In genomic region chr14:20343092-20343854, GRCh38 we compare ENCODE assay signal across 8 cellular contexts. TPM values are rescaled to one million over a fixed set of nuclear protein-coding genes. Genes with fewer than 3 reads are reported as not detected.
DNase-seq lines count a peak whose midpoint lies in the region; ATAC-seq, FAIRE-seq and TF ChIP-seq lines count a peak whose summit lies in the region.

A gene with protein sequence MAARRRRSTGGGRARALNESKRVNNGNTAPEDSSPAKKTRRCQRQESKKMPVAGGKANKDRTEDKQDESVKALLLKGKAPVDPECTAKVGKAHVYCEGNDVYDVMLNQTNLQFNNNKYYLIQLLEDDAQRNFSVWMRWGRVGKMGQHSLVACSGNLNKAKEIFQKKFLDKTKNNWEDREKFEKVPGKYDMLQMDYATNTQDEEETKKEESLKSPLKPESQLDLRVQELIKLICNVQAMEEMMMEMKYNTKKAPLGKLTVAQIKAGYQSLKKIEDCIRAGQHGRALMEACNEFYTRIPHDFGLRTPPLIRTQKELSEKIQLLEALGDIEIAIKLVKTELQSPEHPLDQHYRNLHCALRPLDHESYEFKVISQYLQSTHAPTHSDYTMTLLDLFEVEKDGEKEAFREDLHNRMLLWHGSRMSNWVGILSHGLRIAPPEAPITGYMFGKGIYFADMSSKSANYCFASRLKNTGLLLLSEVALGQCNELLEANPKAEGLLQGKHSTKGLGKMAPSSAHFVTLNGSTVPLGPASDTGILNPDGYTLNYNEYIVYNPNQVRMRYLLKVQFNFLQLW (plus strand): TSS chr14:20343635. CDS start chr14:20343642, 7 bp downstream.

- CTCF ChIA-PET in Caco-2 (lab: Charles Lee): interaction anchor here (0.6 to 2.0 kb wide), 14 partner anchors 8 to 1367 kb away, joined by 3 to 10 read pairs (median 5); partner anchors contain the start of genes PIP4P1 and PNP
- CTCF ChIA-PET in activated CD8-positive, alpha-beta memory T cell treated with anti-CD3 and anti-CD28 coated beads, Interleukin-2, amount 10 ng/mL, durations not matched to agents 7 days and 5 days (lab: Charles Lee): interaction anchor here (0.6 to 7.3 kb wide), 17 partner anchors 9 to 340 kb away, joined by 3 to 67 read pairs (median 7); partner anchors contain the start of genes PIP4P1, PNP, RNASE4 and TEP1
- CTCF ChIA-PET in H1 (lab: Charles Lee; ENCODE audit: partially characterized antibody): interaction anchor here (0.6 to 1.7 kb wide), 11 partner anchors 9 to 339 kb away, joined by 3 to 4 read pairs (median 3); no protein-coding TSS in a partner anchor

- H3K36me3 ChIP-seq in Caco-2 (ENCODE audit: control insufficient read depth, insufficient read depth, low read length) (no peaks in the 10 kb centered on the region), NT2/D1 (ENCODE audit: insufficient read depth, insufficient read length, low read length) (peaks cover 32% of the 10 kb centered on the region), H1 (ENCODE audit: control insufficient read depth in 2 of 4, insufficient read depth in 4 of 4, low read length in 3 of 4) (peaks cover 7 to 22% (median 15%) of the 10 kb centered on the region in 4 experiments; a peak in 7 of 8 replicates), mesenchymal stem cell (ENCODE audit: control insufficient read depth in 1 of 2, insufficient read depth in 2 of 2, low read depth in 1 of 2, low read length in 2 of 2) (peaks cover 3 to 27% of the 10 kb centered on the region in 2 experiments)

- H3K27me3 ChIP-seq in Caco-2 (replicated peaks; ENCODE audit: control insufficient read depth, insufficient read depth, low read length) (no peaks in the 10 kb centered on the region), NT2/D1 (ENCODE audit: insufficient read depth, insufficient read length) (no peaks in the 10 kb centered on the region), H1 (replicated peaks in 1 of 4; ENCODE audit: control insufficient read depth in 3 of 4, extremely low read depth in 1 of 4, insufficient read depth in 3 of 4, low read length in 3 of 4) (no peaks in the 10 kb centered on the region), mesenchymal stem cell (ENCODE audit: control insufficient read depth in 1 of 2, insufficient read depth in 1 of 2, low read length in 2 of 2) (no peaks in the 10 kb centered on the region)

- H3K4me1 ChIP-seq in Caco-2 (no peaks in the 10 kb centered on the region), NT2/D1 (ENCODE audit: insufficient read depth, insufficient read length) (no peaks in the 10 kb centered on the region), H1 (replicated peaks in 1 of 4; ENCODE audit: control insufficient read depth in 3 of 4, insufficient read depth in 4 of 4, low read length in 3 of 4) (no peaks in the 10 kb centered on the region; a peak in 1 of 7 replicates), mesenchymal stem cell (ENCODE audit: control insufficient read depth, insufficient read depth, low read depth, low read length) (no peaks in the 10 kb centered on the region)

- H2BK12ac ChIP-seq in H1 (ENCODE audit: low read depth, low read length): no peak within 1 kb of the TSS
- no peak within 1 kb of the TSS for H2BK12ac ChIP-seq in mesenchymal stem cell (ENCODE audit: low read length in 2 of 2)

- H2BK5ac ChIP-seq in H1 (ENCODE audit: low read depth, low read length) (peak within 1 kb of the TSS; percentile 89), mesenchymal stem cell (ENCODE audit: low read depth, low read length, poor library complexity, severe bottlenecking) (no peak within 1 kb of the TSS)

- TF ChIP-seq EP300 in H1 (IDR thresholded peaks at IDR 0.05; ENCODE audit: borderline replicate concordance in 1 of 2, low read depth in 2 of 2, low read length in 2 of 2): no peak; a peak in 1 of 3 replicates

- TF ChIP-seq CTCF in Caco-2 (IDR thresholded peaks at IDR 0.05; ENCODE audit: insufficient read depth in 1 of 2, low read depth in 1 of 2, low read length in 1 of 2, severe bottlenecking in 1 of 2, unreplicated experiment in 1 of 2) (no peak), H1 (IDR thresholded peaks at IDR 0.05; ENCODE audit: control extremely low read depth in 1 of 3, insufficient read depth in 1 of 3, low read depth in 1 of 3, low read length in 3 of 3) (no peak)

- H2BK120ac ChIP-seq in H1 (replicated peaks; ENCODE audit: low read depth, low read length): no peak within 1 kb of the TSS
- H2BK120ac ChIP-seq in mesenchymal stem cell (ENCODE audit: low read depth, low read length): no peak within 1 kb of the TSS

- H3K9ac ChIP-seq in NT2/D1 (ENCODE audit: insufficient read length, low read depth): peak within 1 kb of the TSS; percentile 90
- H3K9ac ChIP-seq in H1 (replicated peaks in 1 of 4; ENCODE audit: extremely low read depth in 1 of 4, low read depth in 3 of 4, low read length in 3 of 4): peak within 1 kb of the TSS; percentile 77 to 87 (median 80)
- peak within 1 kb of the TSS; percentile 98 for H3K9ac ChIP-seq in mesenchymal stem cell (ENCODE audit: low read length)

- H3K79me1 ChIP-seq in H1 (ENCODE audit: low read depth, low read length): no peaks in the 10 kb centered on the region
- H3K79me1 ChIP-seq in mesenchymal stem cell (replicated peaks; ENCODE audit: low read length, poor library complexity, severe bottlenecking): peaks cover 8% of the 10 kb centered on the region

- H3K23me2 ChIP-seq in H1 (ENCODE audit: low read depth, low read length): peaks cover 2% of the 10 kb centered on the region; the same call in 1 of the 2 replicates

- H4K91ac ChIP-seq in H1 (replicated peaks; ENCODE audit: insufficient read length, low read length) (no peak within 1 kb of the TSS), mesenchymal stem cell (ENCODE audit: low read length) (no peak within 1 kb of the TSS)

- H3K27ac ChIP-seq in H1 (ENCODE audit: low read depth, low read length): peak within 1 kb of the TSS; percentile 83
- peak within 1 kb of the TSS; percentile 92 for H3K27ac ChIP-seq in mesenchymal stem cell (ENCODE audit: low read length, poor library complexity, severe bottlenecking)

- no peaks in the 10 kb centered on the region for H4K20me1 ChIP-seq in H1 (replicated peaks in 1 of 2; ENCODE audit: control insufficient read depth in 1 of 2, insufficient read depth in 2 of 2, low read length in 2 of 2)

- no peak within 1 kb of the TSS for H2AK5ac ChIP-seq in H1 (ENCODE audit: low read depth, low read length)
- H2AK5ac ChIP-seq in mesenchymal stem cell (ENCODE audit: low read length, severe bottlenecking): no peak within 1 kb of the TSS

- H3K4me3 ChIP-seq in Caco-2 (ENCODE audit: low read depth, low read length): peak within 1 kb of the TSS; percentile 78
- peak within 1 kb of the TSS; percentile 65 for H3K4me3 ChIP-seq in NT2/D1 (ENCODE audit: insufficient read length, low read depth)
- peak within 1 kb of the TSS; percentile 86 to 97 (median 88) for H3K4me3 ChIP-seq in H1 (ENCODE audit: extremely low read depth in 1 of 4, insufficient read depth in 2 of 4, low read depth in 3 of 4, low read length in 4 of 4)
- peak within 1 kb of the TSS; percentile 70 to 94 for H3K4me3 ChIP-seq in mesenchymal stem cell (ENCODE audit: insufficient read depth in 1 of 2, low read depth in 1 of 2, low read length in 2 of 2)

- DNase-seq in Caco-2 (peak; percentile 99 to 100), HUDEP-2 (lab: John Stamatoyannopoulos, UW; ENCODE audit: unreplicated experiment in 76 of 76) (peak; percentile 14 to 100 (median 98)), NT2/D1 (ENCODE audit: low read depth, low spot score) (peak; percentile 97), H1 (ENCODE audit: low read depth in 1 of 2, low spot score in 2 of 2) (peak; percentile 98 to 100), mesenchymal stem cell (peak; percentile 100)
- DNase-seq in activated CD8-positive, alpha-beta memory T cell treated with anti-CD3 and anti-CD28 coated beads, Interleukin-2, amount 10 ng/mL, durations not matched to agents 7 days and 5 days: peak; percentile 98
- DNase-seq in stimulated activated CD8-positive, alpha-beta memory T cell treated with anti-CD3 and anti-CD28 coated beads, Interleukin-12 subunit alpha, Interleukin-12 subunit beta, amount 100 ng/mL, for 4 hours (ENCODE audit: low read depth): peak; percentile 83

- ATAC-seq in GM21381 (IDR thresholded peaks at IDR 0.05; ENCODE audit: unreplicated experiment): peak; percentile 95
- peak; percentile 93 for ATAC-seq in activated CD8-positive, alpha-beta memory T cell treated with anti-CD3 and anti-CD28 coated beads, Interleukin-2, amount 10 ng/mL, durations not matched to agents 7 days and 5 days

- 2% methylated on average over 45 of the region's 50 CpGs; no CpG with 5 or more reads in 1 of the 2 experiments for WGBS in H1 (ENCODE audit: extremely low coverage in 1 of 2, insufficient coverage in 1 of 2, insufficient read length in 1 of 2, insufficient replicate concordance in 2 of 2, low coverage in 1 of 2, low lambda C conversion rate in 2 of 2, missing lambda C conversion rate in 1 of 2), 2 experiments
- under 1% methylated on average over 41 of the region's 50 CpGs for WGBS in mesenchymal stem cell

- H2BK20ac ChIP-seq in H1 (ENCODE audit: low read length): no peak within 1 kb of the TSS

- H3K14ac ChIP-seq in H1 (ENCODE audit: insufficient read length) (peak within 1 kb of the TSS; percentile 37), mesenchymal stem cell (ENCODE audit: low read length in 2 of 2) (no peak within 1 kb of the TSS)

- BruUV-seq in Caco-2 (replicated peaks; lab: Mats Ljungman, UMichigan): TSS peak; percentile 97

- FAIRE-seq in H1 (lab: Jason Lieb, UNC): peak; percentile 98

- peak within 1 kb of the TSS; percentile 62 to 71 for H3K4me2 ChIP-seq in H1 (ENCODE audit: insufficient read depth in 1 of 2, low read depth in 2 of 2, low read length in 2 of 2)
- H3K4me2 ChIP-seq in mesenchymal stem cell (ENCODE audit: low read length, poor library complexity, severe bottlenecking): peak within 1 kb of the TSS; percentile 63

- H3K4me3 Mint-ChIP-seq in Caco-2 (ENCODE audit: unreplicated experiment): peak within 1 kb of the TSS; percentile 92
- peak within 1 kb of the TSS; percentile 83 for H3K4me3 Mint-ChIP-seq in activated CD8-positive, alpha-beta memory T cell treated with anti-CD3 and anti-CD28 coated beads, Interleukin-2, amount 10 ng/mL, durations not matched to agents 7 days and 5 days

- no peak within 1 kb of the TSS for H3K23ac ChIP-seq in H1 (ENCODE audit: insufficient read length)
- H3K23ac ChIP-seq in mesenchymal stem cell (ENCODE audit: low read length in 2 of 2): no peak within 1 kb of the TSS

- peak within 1 kb of the TSS; percentile 28 for H4K5ac ChIP-seq in H1 (ENCODE audit: insufficient read length, low read depth, low read length)

- TF ChIP-seq POLR2A in H1 (IDR thresholded peaks at IDR 0.05; ENCODE audit: control extremely low read depth in 1 of 2, low read depth in 2 of 2, low read length in 2 of 2): peak; percentile 97 to 100

- H3K4ac ChIP-seq in H1 (replicated peaks; ENCODE audit: insufficient read length, low read depth, low read length) (no peak within 1 kb of the TSS), mesenchymal stem cell (ENCODE audit: low read depth in 1 of 2, low read length in 2 of 2) (no peak within 1 kb of the TSS)

- POLR2A ChIA-PET in Caco-2 (lab: Charles Lee) (interaction anchor here (0.6 to 3.0 kb wide), 16 partner anchors 9 to 1038 kb away, joined by 4 to 60 read pairs (median 8); partner anchors contain the start of genes APEX1, CCNB1IP1, OSGEP and PIP4P1), H1 (lab: Charles Lee; ENCODE audit: partially characterized antibody) (interaction anchor here (0.6 to 8.3 kb wide), 36 partner anchors 11 to 1136 kb away, joined by 3 to 215 read pairs (median 6); partner anchors contain the start of genes APEX1, CCNB1IP1, OSGEP and PIP4P1)

- H2BK15ac ChIP-seq in H1 (ENCODE audit: low read length): 0 out of 2 replicates have a peak within 1 kb of the TSS, but pooled peaks have one; percentile 22
- H2BK15ac ChIP-seq in mesenchymal stem cell (ENCODE audit: low read depth, poor library complexity, severe bottlenecking): no peak within 1 kb of the TSS

- H3K18ac ChIP-seq in H1 (ENCODE audit: extremely low read depth, low read length): peak within 1 kb of the TSS; percentile 80; the same call in 1 of the 2 replicates
- H3K18ac ChIP-seq in mesenchymal stem cell (ENCODE audit: low read depth in 1 of 2, low read length in 2 of 2): peak within 1 kb of the TSS; percentile 40 to 45

- H3K79me2 ChIP-seq in H1 (ENCODE audit: control insufficient read depth in 1 of 2, insufficient read depth in 2 of 2, low read length in 2 of 2): peaks cover 0 to 15% of the 10 kb centered on the region in 2 experiments; a peak in 2 of 4 replicates

- peaks cover 11% of the 10 kb centered on the region for H3K4me1 Mint-ChIP-seq in Caco-2 (ENCODE audit: low read depth, unreplicated experiment)
- H3K4me1 Mint-ChIP-seq in activated CD8-positive, alpha-beta memory T cell treated with anti-CD3 and anti-CD28 coated beads, Interleukin-2, amount 10 ng/mL, durations not matched to agents 7 days and 5 days: peaks cover 18% of the 10 kb centered on the region

- H4K8ac ChIP-seq in H1 (ENCODE audit: extremely low read depth, insufficient read depth, low read length) (no peak within 1 kb of the TSS), mesenchymal stem cell (ENCODE audit: low read length) (peak within 1 kb of the TSS; percentile 35)

- peak within 1 kb of the TSS; percentile 98 for H3K27ac Mint-ChIP-seq in Caco-2 (ENCODE audit: unreplicated experiment)
- peak within 1 kb of the TSS; percentile 86 for H3K27ac Mint-ChIP-seq in activated CD8-positive, alpha-beta memory T cell treated with anti-CD3 and anti-CD28 coated beads, Interleukin-2, amount 10 ng/mL, durations not matched to agents 7 days and 5 days

- no peaks in the 10 kb centered on the region for H3K27me3 Mint-ChIP-seq in Caco-2 (ENCODE audit: insufficient read depth, unreplicated experiment)
- H3K27me3 Mint-ChIP-seq in activated CD8-positive, alpha-beta memory T cell treated with anti-CD3 and anti-CD28 coated beads, Interleukin-2, amount 10 ng/mL, durations not matched to agents 7 days and 5 days: no peaks in the 10 kb centered on the region

- H2AFZ ChIP-seq in H1 (ENCODE audit: low read length): peak within 1 kb of the TSS; percentile 47
- no peak within 1 kb of the TSS for H2AFZ ChIP-seq in mesenchymal stem cell (ENCODE audit: low read depth, low read length)

- H3K9me3 Mint-ChIP-seq in Caco-2 (ENCODE audit: unreplicated experiment): no peaks in the 10 kb centered on the region
- no peaks in the 10 kb centered on the region for H3K9me3 Mint-ChIP-seq in activated CD8-positive, alpha-beta memory T cell treated with anti-CD3 and anti-CD28 coated beads, Interleukin-2, amount 10 ng/mL, durations not matched to agents 7 days and 5 days (ENCODE audit: low read depth)

- no peaks in the 10 kb centered on the region for H3K9me3 ChIP-seq in Caco-2
- no peaks in the 10 kb centered on the region for H3K9me3 ChIP-seq in NT2/D1 (ENCODE audit: insufficient read depth, low read length)
- no peaks in the 10 kb centered on the region for H3K9me3 ChIP-seq in H1 (ENCODE audit: insufficient read depth in 2 of 2, low read depth in 1 of 2, low read length in 1 of 2)
- H3K9me3 ChIP-seq in mesenchymal stem cell (ENCODE audit: control insufficient read depth, low read length): no peaks in the 10 kb centered on the region

- intact Hi-C loops in Caco-2 (cut with micrococcal nuclease; ENCODE audit: unreplicated experiment): loop anchor here (1.0 to 2.0 kb wide), 7 partner anchors 10 to 340 kb away; partner anchors contain the start of genes APEX1 and CCNB1IP1

- H3K36me3 Mint-ChIP-seq in Caco-2 (ENCODE audit: insufficient read depth, unreplicated experiment): peaks cover 50% of the 10 kb centered on the region
- peaks cover 20% of the 10 kb centered on the region for H3K36me3 Mint-ChIP-seq in activated CD8-positive, alpha-beta memory T cell treated with anti-CD3 and anti-CD28 coated beads, Interleukin-2, amount 10 ng/mL, durations not matched to agents 7 days and 5 days

- 0 out of 4 replicates have a peak, but pooled peaks of 1 of the 2 experiments have one; percentile 0 for TF ChIP-seq RAD21 in H1 (IDR thresholded peaks at IDR 0.05 in 1 of 2, conservative IDR thresholded peaks at IDR 0.05 in 1 of 2; ENCODE audit: low read depth in 2 of 2, low read length in 2 of 2)

- H3K56ac ChIP-seq in H1 (replicated peaks; ENCODE audit: insufficient read length, low read depth, low read length): peak within 1 kb of the TSS; percentile 65

RNA-seq across cellular contexts. Expression of the gene that starts here (rescaled TPM):
- 41.1 and 49.4 TPM in 2 replicates for total RNA-seq in Caco-2 (2022)
- total RNA-seq in activated CD8-positive, alpha-beta memory T cell treated with anti-CD3 and anti-CD28 coated beads, Interleukin-2, amount 10 ng/mL, durations not matched to agents 7 days and 5 days: 10 to 100 TPM; 32.6 to 38.4 TPM
- total RNA-seq in H1 (2021; fragmentation: NEBNext Ultra II Directional; extraction: Animal tissue kit (Norgen Biotek cat#: 25700)): 41.7 and 42.9 TPM in 2 replicates
- 14.8 and 27.7 TPM in 2 replicates for polyA plus RNA-seq in H1 (2011; rRNA removed)
- polyA plus RNA-seq in H1 (2011; cell fraction: cytosol; rRNA removed): 28.0 TPM
- 17.3 TPM for polyA plus RNA-seq in H1 (2011; cell fraction: nucleus; rRNA removed)
- 35.2 to 52.0 TPM (median 39.6 TPM) in 4 replicates for polyA plus RNA-seq in H1 (2012, experiment 1 of 2)
- polyA plus RNA-seq in H1 (2012, experiment 2 of 2): 5.5 TPM
- polyA plus RNA-seq in H1 (2013, experiment 1 of 2): 26.4 TPM
- 25.2 TPM for polyA plus RNA-seq in H1 (2013, experiment 2 of 2)
- 14.5 and 20.9 TPM in 2 replicates for polyA minus RNA-seq in H1 (2011; rRNA and poly(A)+ RNA removed)
- polyA minus RNA-seq in H1 (2011; cell fraction: cytosol; rRNA and poly(A)+ RNA removed): 11.4 TPM
- polyA minus RNA-seq in H1 (2011; cell fraction: nucleus; rRNA and poly(A)+ RNA removed): 16.0 TPM
- polyA plus RNA-seq in mesenchymal stem cell (2013, experiment 1 of 2): 12.1 TPM
- polyA plus RNA-seq in mesenchymal stem cell (2013, experiment 2 of 2): 12.4 TPM

Comparison
In these comparisons a context has a peak if more than half of its experiments do, and no peak if none do; other contexts are left out.
1. Peak in every context shown above with its lines: DNase-seq, ATAC-seq, H3K4me3 ChIP-seq and H3K27ac ChIP-seq.